Comparison of ENCODE assay signal across 2 cellular contexts in the genomic region with DNA sequence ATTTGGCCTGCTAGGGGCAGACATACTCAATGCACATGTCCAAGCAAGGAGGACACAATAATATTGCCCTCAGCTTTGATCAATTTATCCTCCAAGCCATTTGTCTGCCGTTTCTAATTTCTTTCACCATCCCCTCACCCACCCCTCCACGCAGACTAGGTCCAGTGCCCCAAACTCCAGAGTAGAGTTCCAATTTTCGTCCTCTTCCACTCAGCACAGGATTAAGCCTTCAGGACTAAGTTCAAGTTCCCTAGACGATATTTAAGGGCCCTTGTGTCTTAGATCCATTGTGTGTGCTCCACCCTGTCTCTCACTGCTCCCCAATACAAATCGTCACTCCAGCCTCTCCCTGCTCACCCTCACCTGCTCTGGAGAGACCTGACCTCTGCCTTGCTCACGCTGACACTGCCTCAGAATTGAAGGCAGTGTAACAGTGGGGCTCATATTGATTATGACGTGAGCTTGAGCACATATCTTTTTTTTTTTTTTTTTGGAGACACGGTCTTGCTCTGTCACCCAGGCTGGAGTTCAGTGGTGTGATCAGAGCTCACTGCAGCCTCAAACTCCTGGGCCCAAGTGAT.
TF ChIP-seq lines count a peak whose summit lies in the region.

No MANE protein-coding gene starts in this region.

TF ChIP-seq in IMR-90, 13 proteins besides CTCF, POLR2A, EP300 and RAD21:
- no peak for TF ChIP-seq CEBPB (IDR thresholded peaks at IDR 0.05; ENCODE audit: low read depth, low read length)
- no peak for TF ChIP-seq FOS (IDR thresholded peaks at IDR 0.05; ENCODE audit: low read depth, low read length)
- no peak for TF ChIP-seq SMC3 (IDR thresholded peaks at IDR 0.05; ENCODE audit: low read depth, low read length)
- TF ChIP-seq MAFK (IDR thresholded peaks at IDR 0.05; ENCODE audit: low read depth, low read length): no peak
- TF ChIP-seq MAZ (IDR thresholded peaks at IDR 0.05; ENCODE audit: borderline replicate concordance, low read depth, low read length): no peak
- TF ChIP-seq MXI1 (IDR thresholded peaks at IDR 0.05; ENCODE audit: borderline replicate concordance, low read depth, low read length): no peak
- TF ChIP-seq, protein P1, sequence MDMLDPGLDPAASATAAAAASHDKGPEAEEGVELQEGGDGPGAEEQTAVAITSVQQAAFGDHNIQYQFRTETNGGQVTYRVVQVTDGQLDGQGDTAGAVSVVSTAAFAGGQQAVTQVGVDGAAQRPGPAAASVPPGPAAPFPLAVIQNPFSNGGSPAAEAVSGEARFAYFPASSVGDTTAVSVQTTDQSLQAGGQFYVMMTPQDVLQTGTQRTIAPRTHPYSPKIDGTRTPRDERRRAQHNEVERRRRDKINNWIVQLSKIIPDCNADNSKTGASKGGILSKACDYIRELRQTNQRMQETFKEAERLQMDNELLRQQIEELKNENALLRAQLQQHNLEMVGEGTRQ (IDR thresholded peaks at IDR 0.05; ENCODE audit: low read depth, low read length): no peak
- TF ChIP-seq, protein P2, sequence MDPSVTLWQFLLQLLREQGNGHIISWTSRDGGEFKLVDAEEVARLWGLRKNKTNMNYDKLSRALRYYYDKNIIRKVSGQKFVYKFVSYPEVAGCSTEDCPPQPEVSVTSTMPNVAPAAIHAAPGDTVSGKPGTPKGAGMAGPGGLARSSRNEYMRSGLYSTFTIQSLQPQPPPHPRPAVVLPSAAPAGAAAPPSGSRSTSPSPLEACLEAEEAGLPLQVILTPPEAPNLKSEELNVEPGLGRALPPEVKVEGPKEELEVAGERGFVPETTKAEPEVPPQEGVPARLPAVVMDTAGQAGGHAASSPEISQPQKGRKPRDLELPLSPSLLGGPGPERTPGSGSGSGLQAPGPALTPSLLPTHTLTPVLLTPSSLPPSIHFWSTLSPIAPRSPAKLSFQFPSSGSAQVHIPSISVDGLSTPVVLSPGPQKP (IDR thresholded peaks at IDR 0.05; ENCODE audit: borderline replicate concordance, low read depth, low read length): no peak
- TF ChIP-seq RCOR1 (IDR thresholded peaks at IDR 0.05; ENCODE audit: insufficient replicate concordance, low read length): no peak
- TF ChIP-seq BHLHE40 (IDR thresholded peaks at IDR 0.05; ENCODE audit: low read depth, low read length): no peak
- TF ChIP-seq CHD1 (IDR thresholded peaks at IDR 0.05; ENCODE audit: low read depth, low read length): no peak
- no peak for TF ChIP-seq NFE2L2 (IDR thresholded peaks at IDR 0.05; ENCODE audit: low read depth, low read length)
- TF ChIP-seq RFX5 (IDR thresholded peaks at IDR 0.05; ENCODE audit: low read depth, low read length): no peak

TF ChIP-seq in K562, 482 proteins besides CTCF, POLR2A, EP300 and RAD21 (continues in another document):
- TF ChIP-seq, protein P3, sequence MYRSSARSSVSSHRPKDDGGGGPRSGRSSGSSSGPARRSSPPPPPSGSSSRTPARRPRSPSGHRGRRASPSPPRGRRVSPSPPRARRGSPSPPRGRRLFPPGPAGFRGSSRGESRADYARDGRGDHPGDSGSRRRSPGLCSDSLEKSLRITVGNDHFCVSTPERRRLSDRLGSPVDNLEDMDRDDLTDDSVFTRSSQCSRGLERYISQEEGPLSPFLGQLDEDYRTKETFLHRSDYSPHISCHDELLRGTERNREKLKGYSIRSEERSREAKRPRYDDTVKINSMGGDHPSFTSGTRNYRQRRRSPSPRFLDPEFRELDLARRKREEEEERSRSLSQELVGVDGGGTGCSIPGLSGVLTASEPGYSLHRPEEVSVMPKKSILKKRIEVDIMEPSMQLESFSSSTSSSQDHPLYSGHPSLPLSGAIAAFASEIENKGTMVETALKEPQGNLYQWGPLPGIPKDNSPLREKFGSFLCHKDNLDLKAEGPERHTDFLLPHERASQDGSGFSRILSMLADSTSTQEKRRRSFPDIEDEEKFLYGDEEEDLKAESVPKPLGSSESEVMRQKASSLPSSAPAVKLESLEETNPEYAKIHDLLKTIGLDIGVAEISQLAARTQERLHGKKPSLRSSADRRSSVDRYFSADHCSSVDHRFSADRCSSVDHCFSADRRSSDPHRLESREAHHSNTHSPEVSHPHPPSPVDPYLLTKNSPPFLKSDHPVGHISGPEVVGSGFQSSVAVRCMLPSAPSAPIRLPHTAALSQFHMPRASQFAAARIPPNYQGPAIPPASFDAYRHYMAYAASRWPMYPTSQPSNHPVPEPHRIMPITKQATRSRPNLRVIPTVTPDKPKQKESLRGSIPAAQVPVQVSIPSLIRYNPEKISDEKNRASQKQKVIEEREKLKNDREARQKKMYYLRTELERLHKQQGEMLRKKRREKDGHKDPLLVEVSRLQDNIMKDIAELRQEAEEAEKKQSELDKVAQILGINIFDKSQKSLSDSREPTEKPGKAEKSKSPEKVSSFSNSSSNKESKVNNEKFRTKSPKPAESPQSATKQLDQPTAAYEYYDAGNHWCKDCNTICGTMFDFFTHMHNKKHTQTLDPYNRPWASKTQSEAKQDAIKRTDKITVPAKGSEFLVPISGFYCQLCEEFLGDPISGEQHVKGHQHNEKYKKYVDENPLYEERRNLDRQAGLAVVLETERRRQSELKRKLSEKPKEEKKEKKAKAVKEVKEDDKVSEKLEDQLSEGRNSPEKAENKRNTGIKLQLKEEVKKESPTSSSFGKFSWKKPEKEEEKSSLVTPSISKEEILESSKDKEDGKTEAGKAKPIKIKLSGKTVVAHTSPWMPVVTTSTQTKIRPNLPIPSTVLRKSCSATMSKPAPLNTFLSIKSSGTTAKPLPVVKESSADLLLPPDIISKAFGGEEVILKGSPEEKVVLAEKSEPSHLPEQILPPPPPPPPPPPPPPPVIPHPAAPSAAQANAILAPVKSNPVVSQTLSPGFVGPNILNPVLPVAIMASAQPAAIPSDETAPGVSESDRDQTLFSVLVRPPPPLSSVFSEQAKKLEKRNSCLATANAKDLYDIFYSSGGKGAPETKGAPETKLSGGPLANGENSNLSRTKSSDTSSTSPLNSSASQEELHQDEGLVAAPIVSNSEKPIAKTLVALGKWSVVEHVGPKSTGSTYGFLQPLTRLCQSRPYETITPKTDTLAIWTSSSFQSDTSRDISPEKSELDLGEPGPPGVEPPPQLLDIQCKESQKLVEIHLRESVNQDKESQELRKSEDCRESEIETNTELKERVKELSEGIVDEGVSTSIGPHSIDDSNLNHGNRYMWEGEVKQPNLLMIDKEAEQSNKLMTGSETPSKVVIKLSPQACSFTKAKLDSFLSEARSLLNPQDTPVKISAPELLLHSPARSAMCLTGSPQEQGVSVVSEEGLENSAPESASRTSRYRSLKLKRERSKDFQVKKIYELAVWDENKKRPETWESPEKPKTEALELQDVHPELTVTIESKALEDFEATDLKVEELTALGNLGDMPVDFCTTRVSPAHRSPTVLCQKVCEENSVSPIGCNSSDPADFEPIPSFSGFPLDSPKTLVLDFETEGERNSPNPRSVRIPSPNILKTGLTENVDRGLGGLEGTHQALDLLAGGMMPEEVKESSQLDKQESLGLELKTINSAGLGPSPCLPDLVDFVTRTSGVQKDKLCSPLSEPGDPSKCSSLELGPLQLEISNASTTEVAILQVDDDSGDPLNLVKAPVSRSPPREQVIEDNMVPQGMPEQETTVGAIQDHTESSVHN (IDR thresholded peaks at IDR 0.05; ENCODE audit: borderline replicate concordance in 1 of 2, low read depth in 1 of 2): no peak
- no peak for TF ChIP-seq YBX1 (IDR thresholded peaks at IDR 0.05)
- TF ChIP-seq HEY1 (CRISPR knock-in tag; IDR thresholded peaks at IDR 0.05; ENCODE audit: borderline replicate concordance): no peak
- TF ChIP-seq, protein P4, sequence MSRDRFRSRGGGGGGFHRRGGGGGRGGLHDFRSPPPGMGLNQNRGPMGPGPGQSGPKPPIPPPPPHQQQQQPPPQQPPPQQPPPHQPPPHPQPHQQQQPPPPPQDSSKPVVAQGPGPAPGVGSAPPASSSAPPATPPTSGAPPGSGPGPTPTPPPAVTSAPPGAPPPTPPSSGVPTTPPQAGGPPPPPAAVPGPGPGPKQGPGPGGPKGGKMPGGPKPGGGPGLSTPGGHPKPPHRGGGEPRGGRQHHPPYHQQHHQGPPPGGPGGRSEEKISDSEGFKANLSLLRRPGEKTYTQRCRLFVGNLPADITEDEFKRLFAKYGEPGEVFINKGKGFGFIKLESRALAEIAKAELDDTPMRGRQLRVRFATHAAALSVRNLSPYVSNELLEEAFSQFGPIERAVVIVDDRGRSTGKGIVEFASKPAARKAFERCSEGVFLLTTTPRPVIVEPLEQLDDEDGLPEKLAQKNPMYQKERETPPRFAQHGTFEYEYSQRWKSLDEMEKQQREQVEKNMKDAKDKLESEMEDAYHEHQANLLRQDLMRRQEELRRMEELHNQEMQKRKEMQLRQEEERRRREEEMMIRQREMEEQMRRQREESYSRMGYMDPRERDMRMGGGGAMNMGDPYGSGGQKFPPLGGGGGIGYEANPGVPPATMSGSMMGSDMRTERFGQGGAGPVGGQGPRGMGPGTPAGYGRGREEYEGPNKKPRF (IDR thresholded peaks at IDR 0.05; ENCODE audit: low read depth, low read length): no peak
- peak in 1 of 2 experiments; percentile 11; a peak in 1 of 4 replicates for TF ChIP-seq FOXA3 (CRISPR knock-in tag; conservative IDR thresholded peaks at IDR 0.05 in 1 of 2, IDR thresholded peaks at IDR 0.05 in 1 of 2)
- TF ChIP-seq ZNF384 (IDR thresholded peaks at IDR 0.05; ENCODE audit: low read depth, low read length): peak; percentile 15; the same call in 1 of the 2 replicates
- no peak for TF ChIP-seq SREBF2 (CRISPR knock-in tag; IDR thresholded peaks at IDR 0.05)
- no peak for TF ChIP-seq ATF1 (CRISPR knock-in tag; IDR thresholded peaks at IDR 0.05)
- TF ChIP-seq ATF1 (tag; IDR thresholded peaks at IDR 0.05): 0 out of 2 replicates have a peak, but pooled peaks have one; percentile 32
- no peak for TF ChIP-seq JUN (IDR thresholded peaks at IDR 0.05; ENCODE audit: borderline replicate concordance, low read depth, low read length)
- TF ChIP-seq JUN (CRISPR knock-in tag; IDR thresholded peaks at IDR 0.05; ENCODE audit: borderline replicate concordance): 0 out of 2 replicates have a peak, but pooled peaks have one; percentile 66
- TF ChIP-seq, protein P5, sequence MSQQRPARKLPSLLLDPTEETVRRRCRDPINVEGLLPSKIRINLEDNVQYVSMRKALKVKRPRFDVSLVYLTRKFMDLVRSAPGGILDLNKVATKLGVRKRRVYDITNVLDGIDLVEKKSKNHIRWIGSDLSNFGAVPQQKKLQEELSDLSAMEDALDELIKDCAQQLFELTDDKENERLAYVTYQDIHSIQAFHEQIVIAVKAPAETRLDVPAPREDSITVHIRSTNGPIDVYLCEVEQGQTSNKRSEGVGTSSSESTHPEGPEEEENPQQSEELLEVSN (IDR thresholded peaks at IDR 0.05; ENCODE audit: borderline replicate concordance in 1 of 2, extremely low read depth in 1 of 2, insufficient read depth in 1 of 2, insufficient read length in 1 of 2, low read depth in 1 of 2, low read length in 1 of 2, poor library complexity in 1 of 2, severe bottlenecking in 1 of 2): no peak
- no peak for TF ChIP-seq ZC3H8 (IDR thresholded peaks at IDR 0.05)
- no peak for TF ChIP-seq GATA2 (CRISPR knock-in tag; IDR thresholded peaks at IDR 0.05)
- no peak for TF ChIP-seq FOXP1 (CRISPR knock-in tag; IDR thresholded peaks at IDR 0.05)
- no peak for TF ChIP-seq BRD9 (IDR thresholded peaks at IDR 0.05; ENCODE audit: low read depth, partially characterized antibody)
- TF ChIP-seq, protein P6, sequence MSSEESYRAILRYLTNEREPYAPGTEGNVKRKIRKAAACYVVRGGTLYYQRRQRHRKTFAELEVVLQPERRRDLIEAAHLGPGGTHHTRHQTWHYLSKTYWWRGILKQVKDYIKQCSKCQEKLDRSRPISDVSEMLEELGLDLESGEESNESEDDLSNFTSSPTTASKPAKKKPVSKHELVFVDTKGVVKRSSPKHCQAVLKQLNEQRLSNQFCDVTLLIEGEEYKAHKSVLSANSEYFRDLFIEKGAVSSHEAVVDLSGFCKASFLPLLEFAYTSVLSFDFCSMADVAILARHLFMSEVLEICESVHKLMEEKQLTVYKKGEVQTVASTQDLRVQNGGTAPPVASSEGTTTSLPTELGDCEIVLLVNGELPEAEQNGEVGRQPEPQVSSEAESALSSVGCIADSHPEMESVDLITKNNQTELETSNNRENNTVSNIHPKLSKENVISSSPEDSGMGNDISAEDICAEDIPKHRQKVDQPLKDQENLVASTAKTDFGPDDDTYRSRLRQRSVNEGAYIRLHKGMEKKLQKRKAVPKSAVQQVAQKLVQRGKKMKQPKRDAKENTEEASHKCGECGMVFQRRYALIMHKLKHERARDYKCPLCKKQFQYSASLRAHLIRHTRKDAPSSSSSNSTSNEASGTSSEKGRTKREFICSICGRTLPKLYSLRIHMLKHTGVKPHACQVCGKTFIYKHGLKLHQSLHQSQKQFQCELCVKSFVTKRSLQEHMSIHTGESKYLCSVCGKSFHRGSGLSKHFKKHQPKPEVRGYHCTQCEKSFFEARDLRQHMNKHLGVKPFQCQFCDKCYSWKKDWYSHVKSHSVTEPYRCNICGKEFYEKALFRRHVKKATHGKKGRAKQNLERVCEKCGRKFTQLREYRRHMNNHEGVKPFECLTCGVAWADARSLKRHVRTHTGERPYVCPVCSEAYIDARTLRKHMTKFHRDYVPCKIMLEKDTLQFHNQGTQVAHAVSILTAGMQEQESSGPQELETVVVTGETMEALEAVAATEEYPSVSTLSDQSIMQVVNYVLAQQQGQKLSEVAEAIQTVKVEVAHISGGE (CRISPR knock-in tag; IDR thresholded peaks at IDR 0.05): no peak
- TF ChIP-seq, protein P7, sequence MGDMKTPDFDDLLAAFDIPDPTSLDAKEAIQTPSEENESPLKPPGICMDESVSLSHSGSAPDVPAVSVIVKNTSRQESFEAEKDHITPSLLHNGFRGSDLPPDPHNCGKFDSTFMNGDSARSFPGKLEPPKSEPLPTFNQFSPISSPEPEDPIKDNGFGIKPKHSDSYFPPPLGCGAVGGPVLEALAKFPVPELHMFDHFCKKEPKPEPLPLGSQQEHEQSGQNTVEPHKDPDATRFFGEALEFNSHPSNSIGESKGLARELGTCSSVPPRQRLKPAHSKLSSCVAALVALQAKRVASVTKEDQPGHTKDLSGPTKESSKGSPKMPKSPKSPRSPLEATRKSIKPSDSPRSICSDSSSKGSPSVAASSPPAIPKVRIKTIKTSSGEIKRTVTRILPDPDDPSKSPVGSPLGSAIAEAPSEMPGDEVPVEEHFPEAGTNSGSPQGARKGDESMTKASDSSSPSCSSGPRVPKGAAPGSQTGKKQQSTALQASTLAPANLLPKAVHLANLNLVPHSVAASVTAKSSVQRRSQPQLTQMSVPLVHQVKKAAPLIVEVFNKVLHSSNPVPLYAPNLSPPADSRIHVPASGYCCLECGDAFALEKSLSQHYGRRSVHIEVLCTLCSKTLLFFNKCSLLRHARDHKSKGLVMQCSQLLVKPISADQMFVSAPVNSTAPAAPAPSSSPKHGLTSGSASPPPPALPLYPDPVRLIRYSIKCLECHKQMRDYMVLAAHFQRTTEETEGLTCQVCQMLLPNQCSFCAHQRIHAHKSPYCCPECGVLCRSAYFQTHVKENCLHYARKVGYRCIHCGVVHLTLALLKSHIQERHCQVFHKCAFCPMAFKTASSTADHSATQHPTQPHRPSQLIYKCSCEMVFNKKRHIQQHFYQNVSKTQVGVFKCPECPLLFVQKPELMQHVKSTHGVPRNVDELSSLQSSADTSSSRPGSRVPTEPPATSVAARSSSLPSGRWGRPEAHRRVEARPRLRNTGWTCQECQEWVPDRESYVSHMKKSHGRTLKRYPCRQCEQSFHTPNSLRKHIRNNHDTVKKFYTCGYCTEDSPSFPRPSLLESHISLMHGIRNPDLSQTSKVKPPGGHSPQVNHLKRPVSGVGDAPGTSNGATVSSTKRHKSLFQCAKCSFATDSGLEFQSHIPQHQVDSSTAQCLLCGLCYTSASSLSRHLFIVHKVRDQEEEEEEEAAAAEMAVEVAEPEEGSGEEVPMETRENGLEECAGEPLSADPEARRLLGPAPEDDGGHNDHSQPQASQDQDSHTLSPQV (IDR thresholded peaks at IDR 0.05): no peak
- no peak for TF ChIP-seq CREB1 (IDR thresholded peaks at IDR 0.05)
- TF ChIP-seq CREB1 (CRISPR knock-in tag; IDR thresholded peaks at IDR 0.05): no peak
- TF ChIP-seq ZNF239 (CRISPR knock-in tag; IDR thresholded peaks at IDR 0.05): no peak
- TF ChIP-seq HDAC3 (IDR thresholded peaks at IDR 0.05; ENCODE audit: borderline replicate concordance, partially characterized antibody): no peak
- no peak for TF ChIP-seq SAFB (IDR thresholded peaks at IDR 0.05; ENCODE audit: borderline replicate concordance, low read depth, low read length)
